ENCODE assay signal across 15 cellular contexts in the genomic region with DNA sequence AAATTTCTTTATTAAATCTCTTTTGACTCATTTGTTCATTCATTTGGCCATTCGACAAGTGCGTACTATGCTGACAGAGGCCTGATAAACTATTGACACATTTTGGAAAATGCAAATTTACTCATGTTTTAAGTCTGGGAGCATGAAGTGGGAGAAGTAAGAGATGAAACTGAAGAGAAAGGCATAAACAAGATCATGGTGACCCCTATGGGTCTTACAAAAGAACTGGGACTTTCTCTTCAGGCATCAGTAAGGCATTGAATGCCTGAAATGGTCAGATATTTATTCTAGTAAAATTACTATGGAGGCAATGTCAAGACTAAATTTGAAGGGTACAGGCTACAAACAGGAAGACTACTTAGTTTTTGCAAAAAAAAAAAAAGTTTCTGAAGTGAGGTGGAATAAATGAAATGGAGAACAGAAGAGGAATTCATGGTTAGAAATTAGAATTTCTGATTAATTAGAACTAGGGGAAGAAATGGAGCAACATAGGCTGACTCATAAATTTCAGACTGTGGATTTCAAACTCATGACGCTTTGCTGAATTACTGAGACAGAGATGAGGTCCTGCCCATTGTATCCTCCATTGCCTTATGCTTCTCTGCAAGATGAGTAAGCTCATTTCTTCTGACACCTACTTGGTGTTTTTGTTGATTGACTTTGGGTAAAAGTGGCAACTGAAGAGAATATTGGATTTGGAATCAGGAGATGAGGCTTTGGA. TPM values are rescaled to one million over a fixed set of nuclear protein-coding genes. Genes with fewer than 3 reads are reported as not detected.
A peak's percentile ranks its signal among the peaks of the same experiment; 100 is the strongest.
DNase-seq lines count a peak whose midpoint lies in the region; ATAC-seq, FAIRE-seq and TF ChIP-seq lines count a peak whose summit lies in the region.
"Had no signal": no experiment of that assay in that cellular context is flagged by ENCODE, and none has a peak within 500 bp of the region (broad histone marks: within the 10 kb centered on the region; RNA-seq: fewer than 3 reads in every experiment).

No MANE protein-coding gene starts in this region.

- H3K27me3 Mint-ChIP-seq in H9 (ENCODE audit: low read depth) = no peaks in the 10 kb centered on the region
- H3K27me3 Mint-ChIP-seq in activated T-helper 17 cell treated with anti-CD3 and anti-CD28 coated beads, Interleukin-2, amount 50 U/mL, for 72 hours = peaks cover 3% of the 10 kb centered on the region

- no peaks in the 10 kb centered on the region for H3K23me2 ChIP-seq in H9 (ENCODE audit: insufficient read length, low read depth, low read length, poor library complexity, severe bottlenecking)

- WGBS in H9 (ENCODE audit: extremely low coverage, insufficient read length, low lambda C conversion rate) = no CpG with 5 or more reads among the region's 3 CpGs

- no peak overlapping the region for H2AFZ ChIP-seq in H9 (ENCODE audit: low read length)

- H3K4me1 ChIP-seq in H9 (ENCODE audit: insufficient read depth, low read length) (peaks cover 6% of the 10 kb centered on the region; the same call in 1 of the 2 replicates), RWPE2 (ENCODE audit: insufficient read depth, poor library complexity, severe bottlenecking) (no peaks in the 10 kb centered on the region)

- no peak overlapping the region for H3K18ac ChIP-seq in H9 (ENCODE audit: insufficient read length, low read depth, low read length)

- no peak for FAIRE-seq in GM12891 (lab: Jason Lieb, UNC)

- H2BK120ac ChIP-seq in H9 (ENCODE audit: low read depth, low read length, poor library complexity, severe bottlenecking) = no peak overlapping the region

- H4K5ac ChIP-seq in H9 (ENCODE audit: insufficient read length, low read depth, low read length) = no peak overlapping the region

- H3K9me3 ChIP-seq in H9 (ENCODE audit: control insufficient read depth, low read depth, low read length) = no peaks in the 10 kb centered on the region
- no peaks in the 10 kb centered on the region for H3K9me3 ChIP-seq in RWPE2 (ENCODE audit: severe bottlenecking)

- peaks cover 14 to 17% of the 10 kb centered on the region in 2 experiments for H3K4me1 Mint-ChIP-seq in H9
- no peaks in the 10 kb centered on the region for H3K4me1 Mint-ChIP-seq in activated T-helper 17 cell treated with anti-CD3 and anti-CD28 coated beads, Interleukin-2, amount 50 U/mL, for 72 hours

- no peaks in the 10 kb centered on the region for H3K9me3 Mint-ChIP-seq in H9
- H3K9me3 Mint-ChIP-seq in activated T-helper 17 cell treated with anti-CD3 and anti-CD28 coated beads, Interleukin-2, amount 50 U/mL, for 72 hours = no peaks in the 10 kb centered on the region
- H3K9me3 Mint-ChIP-seq: activated CD4-positive, alpha-beta T cell treated with anti-CD3 and anti-CD28 coated beads, Interleukin-2, amount 10 ng/mL, durations not matched to agents 7 days and 5 days had no signal

- H3K27ac Mint-ChIP-seq in H9 = no peak overlapping the region
- H3K27ac Mint-ChIP-seq in activated T-helper 17 cell treated with anti-CD3 and anti-CD28 coated beads, Interleukin-2, amount 50 U/mL, for 72 hours = no peak overlapping the region
- H3K27ac Mint-ChIP-seq: activated CD4-positive, alpha-beta T cell treated with anti-CD3 and anti-CD28 coated beads, Interleukin-2, amount 10 ng/mL, durations not matched to agents 7 days and 5 days; HFFc6 had no signal

- H3K4me2 ChIP-seq in H9 (ENCODE audit: insufficient read depth, insufficient read length, low read length) = no peak overlapping the region

- no peak overlapping the region for H4K91ac ChIP-seq in H9 (ENCODE audit: insufficient read length, low read depth, low read length)

- no peak overlapping the region for H3K14ac ChIP-seq in H9 (ENCODE audit: insufficient read depth, low read length)

- no peak overlapping the region for H4K8ac ChIP-seq in H9 (replicated peaks; ENCODE audit: insufficient read length, low read depth, low read length)

- H3K4me3 Mint-ChIP-seq in H9 = no peak overlapping the region
- H3K4me3 Mint-ChIP-seq in activated T-helper 17 cell treated with anti-CD3 and anti-CD28 coated beads, Interleukin-2, amount 50 U/mL, for 72 hours = no peak overlapping the region
- H3K4me3 Mint-ChIP-seq: activated CD4-positive, alpha-beta T cell treated with anti-CD3 and anti-CD28 coated beads, Interleukin-2, amount 10 ng/mL, durations not matched to agents 7 days and 5 days; HFFc6 had no signal

- no peak overlapping the region for H2BK5ac ChIP-seq in H9 (ENCODE audit: insufficient read length, low read length)

- H2BK20ac ChIP-seq in H9 (ENCODE audit: low read depth, low read length, poor library complexity, severe bottlenecking) = no peak overlapping the region

- no peaks in the 10 kb centered on the region for H4K20me1 ChIP-seq in H9 (ENCODE audit: control insufficient read depth, insufficient read depth, insufficient read length)

- H3K4me3 ChIP-seq in RWPE2 (ENCODE audit: severe bottlenecking) = no peak overlapping the region

- H3K79me1 ChIP-seq in H9 (ENCODE audit: insufficient read depth, low read depth, low read length, poor library complexity, severe bottlenecking) = peaks cover 2% of the 10 kb centered on the region

- peak; percentile 62 for TF ChIP-seq CTCF in H9 (conservative IDR thresholded peaks at IDR 0.05)
- peak; percentile 32 for TF ChIP-seq CTCF in RWPE2 (IDR thresholded peaks at IDR 0.05; ENCODE audit: poor library complexity, severe bottlenecking)

- ATAC-seq in RWPE2 (ENCODE audit: low read depth) = peak; percentile 54; the same call in 2 of the 3 replicates
- ATAC-seq in activated T-helper 17 cell treated with anti-CD3 and anti-CD28 coated beads, Interleukin-2, amount 50 U/mL, for 72 hours (replicated peaks) = no peak

- no peak overlapping the region for H2BK15ac ChIP-seq in H9 (ENCODE audit: low read depth, low read length)

- TF ChIP-seq POLR2A in GM12891 (IDR thresholded peaks at IDR 0.05; ENCODE audit: low read depth, low read length) = no peak

- H3K36me3 ChIP-seq in RWPE2 (ENCODE audit: low read depth) = no peaks in the 10 kb centered on the region

- DNase-seq in H9 (no peak), RWPE2 (ENCODE audit: low spot score) (no peak), fibroblast of peridontal ligament (ENCODE audit: extremely low read depth) (peak; percentile 5), renal cortical epithelial cell (ENCODE audit: low read depth) (peak; percentile 47), NCI-H2081 (lab: John Stamatoyannopoulos, UW) (no peak), GM12891 (ENCODE audit: insufficient read length, low spot score) (no peak)
- DNase-seq: activated CD4-positive, alpha-beta T cell treated with anti-CD3 and anti-CD28 coated beads, Interleukin-2, amount 10 ng/mL, durations not matched to agents 7 days and 5 days; activated naive CD4-positive, alpha-beta T cell treated with anti-CD3 and anti-CD28 coated beads, Interleukin-2, amount 50 U/mL, for 16 hours; EL; HFFc6; NCI-H146; nucleus accumbens; Right ventricle myocardium superior; stimulated activated CD4-positive, alpha-beta T cell treated with anti-CD3 and anti-CD28 coated beads, Interleukin-4, amount 100 ng/mL, for 24 hours had no signal

- H3K9ac ChIP-seq in H9 (ENCODE audit: extremely low read depth, insufficient read length, low read length) = no peak overlapping the region

- H2BK12ac ChIP-seq in H9 (ENCODE audit: insufficient read length, low read depth, low read length) = no peak overlapping the region

- H3K79me2 ChIP-seq in H9 (ENCODE audit: insufficient read depth, low read length) = peaks cover 5% of the 10 kb centered on the region; the same call in 1 of the 2 replicates

- H3K56ac ChIP-seq in H9 (ENCODE audit: insufficient read length, low read depth, low read length) = no peak overlapping the region

- H3K4ac ChIP-seq in H9 (ENCODE audit: low read depth, low read length) = no peak overlapping the region

- no peaks in the 10 kb centered on the region for H3K27me3 ChIP-seq in H9 (ENCODE audit: insufficient read depth, low read length)
- no peaks in the 10 kb centered on the region for H3K27me3 ChIP-seq in RWPE2 (ENCODE audit: insufficient read depth, poor library complexity, severe bottlenecking)

- H3K27ac ChIP-seq in H9 (ENCODE audit: insufficient read length, low read depth, low read length) (no peak overlapping the region), RWPE2 (ENCODE audit: poor library complexity, severe bottlenecking) (no peak overlapping the region)

- H3T11ph ChIP-seq in H9 (ENCODE audit: low read length) = no peak overlapping the region

- peaks cover 0 to 11% (median 0%) of the 10 kb centered on the region in 3 experiments; a peak in 5 of 7 replicates for H3K36me3 Mint-ChIP-seq in H9 (ENCODE audit: insufficient read depth in 1 of 3, low read depth in 3 of 3)
- no peaks in the 10 kb centered on the region for H3K36me3 Mint-ChIP-seq in activated T-helper 17 cell treated with anti-CD3 and anti-CD28 coated beads, Interleukin-2, amount 50 U/mL, for 72 hours (ENCODE audit: low read depth)

- no peak overlapping the region for H2AK5ac ChIP-seq in H9 (ENCODE audit: insufficient read length, low read length)

- no peak overlapping the region for H3K23ac ChIP-seq in H9 (ENCODE audit: insufficient read length, low read depth, low read length)

TF ChIP-seq in GM12891, 5 proteins besides CTCF, POLR2A, EP300 and RAD21:
- no peak for TF ChIP-seq SPI1 (IDR thresholded peaks at IDR 0.05; ENCODE audit: low read depth, low read length)
- no peak for TF ChIP-seq TAF1 (IDR thresholded peaks at IDR 0.05; ENCODE audit: low read depth, low read length)
- no peak for TF ChIP-seq POLR2AphosphoS5 (IDR thresholded peaks at IDR 0.05; ENCODE audit: low read depth, low read length)
- no peak for TF ChIP-seq POU2F2 (IDR thresholded peaks at IDR 0.05; ENCODE audit: low read depth, low read length)
- TF ChIP-seq PAX5 (IDR thresholded peaks at IDR 0.05; ENCODE audit: insufficient read depth, low read length, severe bottlenecking) = no peak

RNA-seq across cellular contexts. Expression of gene VSNL1, which starts 32.7 kb away (rescaled TPM):
- total RNA-seq in H9 (2021) (9.2 and 9.9 TPM in 2 replicates), renal cortical epithelial cell (0.05 TPM in 1 of 2 replicates, not detected in the other)
- 0.04 TPM for polyA plus RNA-seq in GM12891 (2012; ENCODE audit: low read depth, missing spikeins)
- total RNA-seq in activated T-helper 17 cell treated with anti-CD3 and anti-CD28 coated beads, Interleukin-2, amount 50 U/mL, for 72 hours = not detected
- total RNA-seq: activated CD4-positive, alpha-beta T cell treated with anti-CD3 and anti-CD28 coated beads, Interleukin-2, amount 10 ng/mL, durations not matched to agents 7 days and 5 days; HFFc6 had no signal

RNA-seq across cellular contexts. Expression of gene RAD51AP2, which starts 55.0 kb away (rescaled TPM):
- total RNA-seq in H9 (2021) = 0.07 TPM in 1 of 2 replicates, not detected in the other
- total RNA-seq in renal cortical epithelial cell = under 0.01 TPM in 1 of 2 replicates, not detected in the other
- polyA plus RNA-seq in GM12891 (2012; ENCODE audit: low read depth, missing spikeins) = 0.04 TPM
- not detected for total RNA-seq in activated T-helper 17 cell treated with anti-CD3 and anti-CD28 coated beads, Interleukin-2, amount 50 U/mL, for 72 hours
- total RNA-seq: activated CD4-positive, alpha-beta T cell treated with anti-CD3 and anti-CD28 coated beads, Interleukin-2, amount 10 ng/mL, durations not matched to agents 7 days and 5 days; HFFc6 had no signal

Comparison
In these comparisons a context has a peak if more than half of its experiments do, and no peak if none do; other contexts are left out.
1. DNase-seq: peak in fibroblast of peridontal ligament (single experiment) and renal cortical epithelial cell (single experiment); none in H9 (single experiment), RWPE2 (single experiment), NCI-H2081 (0 of 2) and GM12891 (single experiment).